In the genomic region with DNA sequence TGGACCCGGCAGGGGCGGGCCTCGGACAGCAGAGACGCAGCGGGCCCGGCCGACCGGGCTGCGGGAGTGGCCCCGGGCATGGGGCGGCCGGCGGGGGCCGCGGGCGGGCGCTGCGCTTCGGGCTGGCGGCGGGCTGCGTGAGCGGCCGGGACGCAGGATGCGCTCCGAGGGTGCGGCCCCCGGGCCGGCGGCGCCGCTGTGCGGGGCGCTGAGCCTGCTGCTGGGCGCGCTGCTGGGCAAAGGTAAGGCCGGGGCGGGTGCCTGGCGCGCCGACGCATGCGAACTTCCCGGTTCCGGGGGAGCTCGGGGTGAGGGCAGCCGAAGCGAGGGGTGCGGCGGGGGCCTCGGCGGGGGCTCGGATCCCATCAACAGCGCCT, we compare ENCODE assay signal across 17 cellular contexts. TPM values are rescaled to one million over a fixed set of nuclear protein-coding genes. Genes with fewer than 3 reads are reported as not detected.
DNase-seq lines count a peak whose midpoint lies in the region; TF ChIP-seq lines count a peak whose summit lies in the region.
"Had no signal": no experiment of that assay in that cellular context is flagged by ENCODE, and none has a peak within 500 bp of the region (broad histone marks: within the 10 kb centered on the region; RNA-seq: fewer than 3 reads in every experiment).

No MANE protein-coding gene starts in this region.

- WGBS in lower leg skin, 2 donors, result 0 to 13% methylated on average over 5 to 8 of the region's 55 CpGs
- WGBS in stomach, 5 donors, result 0 to 11% (median 3%) methylated on average over 1 to 55 of the region's 55 CpGs

- H3K9me3 ChIP-seq in stomach, result peaks cover 0 to 13% (median 12%) of the 10 kb centered on the region in 4 donors
- no peaks in the 10 kb centered on the region for H3K9me3 ChIP-seq in CD4-positive, alpha-beta memory T cell (ENCODE audit: control insufficient read depth in 1 of 2, low read length in 2 of 2)

- intact Hi-C loops in dorsolateral prefrontal cortex (cut with DNase I) (loop anchor here (10.0 kb wide), 3 partner anchors 538 to 1748 kb away; no protein-coding TSS in a partner anchor), lower leg skin (cut with DNase I; ENCODE audit: low total_unique reads) (no loop called here), stomach (cut with DNase I; ENCODE audit: low total_unique reads) (no loop called here)
- intact Hi-C loops in CD4-positive, alpha-beta memory T cell (cut with micrococcal nuclease), result no loop called here

- H3K36me3 ChIP-seq in H7 (replicated peaks; ENCODE audit: control insufficient read depth, insufficient read depth, low read length) (no peaks in the 10 kb centered on the region), stomach (no peaks in the 10 kb centered on the region)
- no peaks in the 10 kb centered on the region for H3K36me3 ChIP-seq in CD4-positive, alpha-beta memory T cell (ENCODE audit: insufficient read depth, low read length)

- TF ChIP-seq EP300 in stomach (IDR thresholded peaks at IDR 0.05), result no peak

- POLR2A ChIA-PET in CD4-positive, alpha-beta memory T cell (lab: Charles Lee; ENCODE audit: partially characterized antibody), result no interaction called here

- CTCF ChIA-PET in CD4-positive, alpha-beta memory T cell (lab: Charles Lee; ENCODE audit: partially characterized antibody), result no interaction called here

- H3K4me1 Mint-ChIP-seq in CD4-positive, alpha-beta memory T cell, result peaks cover 0 to 2% (median 0%) of the 10 kb centered on the region in 4 donors
- H3K4me1 Mint-ChIP-seq: activated naive CD8-positive, alpha-beta T cell treated with anti-CD3 and anti-CD28 coated beads for 36 hours had no signal

- H3K4me3 ChIP-seq in H7 (ENCODE audit: insufficient read depth, low read depth, low read length), result peak overlapping the region; percentile 35
- H3K4me3 ChIP-seq in dorsolateral prefrontal cortex, result peak overlapping the region; percentile 26 to 80 (median 65)
- H3K4me3 ChIP-seq in lower leg skin (ENCODE audit: low read depth, poor library complexity, severe bottlenecking), result peak overlapping the region; percentile 32
- peak overlapping the region; percentile 33 to 41 (median 38) for H3K4me3 ChIP-seq in stomach
- H3K4me3 ChIP-seq in CD4-positive, alpha-beta memory T cell (ENCODE audit: low read length in 2 of 2), result no peak overlapping the region

- peaks cover 14 to 25% of the 10 kb centered on the region in 2 donors for H3K27me3 Mint-ChIP-seq in CD4-positive, alpha-beta memory T cell

- TF ChIP-seq POLR2A in lower leg skin (IDR thresholded peaks at IDR 0.05) (no peak), stomach (IDR thresholded peaks at IDR 0.05) (no peak)

- peaks cover 0 to 16% (median 3%) of the 10 kb centered on the region in 8 donors for H3K9me3 Mint-ChIP-seq in CD4-positive, alpha-beta memory T cell

- H3K27me3 ChIP-seq in H7 (ENCODE audit: control insufficient read depth, insufficient read depth, low read length) (peaks cover 70% of the 10 kb centered on the region), dorsolateral prefrontal cortex (peaks cover 0 to 18% (median 3%) of the 10 kb centered on the region in 45 donors), stomach (peaks cover 5 to 76% (median 25%) of the 10 kb centered on the region in 3 donors)
- H3K27me3 ChIP-seq in CD4-positive, alpha-beta memory T cell (ENCODE audit: insufficient read depth, low read length), result no peaks in the 10 kb centered on the region

- peaks cover 4 to 26% (median 14%) of the 10 kb centered on the region in 4 donors for H3K4me1 ChIP-seq in stomach
- no peaks in the 10 kb centered on the region for H3K4me1 ChIP-seq in CD4-positive, alpha-beta memory T cell (ENCODE audit: insufficient read depth, low read length)

- H3K27ac ChIP-seq in dorsolateral prefrontal cortex, result peak overlapping the region in 14 of 59 donors; percentile 7 to 75 (median 56)
- no peak overlapping the region for H3K27ac ChIP-seq in stomach
- H3K27ac ChIP-seq in CD4-positive, alpha-beta memory T cell (ENCODE audit: low read depth, low read length), result no peak overlapping the region
- H3K27ac ChIP-seq: epithelial cell of prostate had no signal

- no peak overlapping the region for H3K4me3 Mint-ChIP-seq in CD4-positive, alpha-beta memory T cell
- H3K4me3 Mint-ChIP-seq: activated naive CD8-positive, alpha-beta T cell treated with anti-CD3 and anti-CD28 coated beads for 36 hours had no signal

- H3K27ac Mint-ChIP-seq in CD4-positive, alpha-beta memory T cell, result no peak overlapping the region
- H3K27ac Mint-ChIP-seq: activated naive CD8-positive, alpha-beta T cell treated with anti-CD3 and anti-CD28 coated beads for 36 hours had no signal

- TF ChIP-seq CTCF in dorsolateral prefrontal cortex (IDR thresholded peaks at IDR 0.05 in 54 of 56, conservative IDR thresholded peaks at IDR 0.05 in 2 of 56; ENCODE audit: low read depth in 1 of 56, partially characterized antibody in 56 of 56) (no peak), lower leg skin (IDR thresholded peaks at IDR 0.05) (no peak), stomach (IDR thresholded peaks at IDR 0.05) (no peak)

- peak; percentile 87 for DNase-seq in H7
- no peak for DNase-seq in dorsolateral prefrontal cortex
- no peak for DNase-seq in lower leg skin (ENCODE audit: low spot score in 2 of 2)
- DNase-seq in stomach, result no peak
- no peak for DNase-seq in GM19240 (ENCODE audit: insufficient read length, low spot score)
- DNase-seq in activated naive CD4-positive, alpha-beta T cell (lab: John Stamatoyannopoulos, UW), result no peak
- no peak for DNase-seq in activated CD8-positive, alpha-beta memory T cell treated with anti-CD3 and anti-CD28 coated beads, Interleukin-2, amount 50 U/mL, for 48 hours
- no peak for DNase-seq in CD4-positive, alpha-beta memory T cell
- DNase-seq: activated naive CD8-positive, alpha-beta T cell treated with anti-CD3 and anti-CD28 coated beads for 36 hours; cerebellar nuclear complex; EL; NCI-H1417 had no signal

- no peaks in the 10 kb centered on the region for H3K36me3 Mint-ChIP-seq in CD4-positive, alpha-beta memory T cell
- H3K36me3 Mint-ChIP-seq: activated naive CD8-positive, alpha-beta T cell treated with anti-CD3 and anti-CD28 coated beads for 36 hours had no signal

RNA-seq across cellular contexts. Expression of a gene that starts 0.3 kb away (rescaled TPM):
- 0.14 and 0.22 TPM in 2 replicates for total RNA-seq in H7 (2014; rRNA removed; shearing (Covaris generic))
- total RNA-seq in dorsolateral prefrontal cortex (10 to 100 TPM in 117 of 120 experiments, 1 to 10 TPM in 3; 9.2 to 19.8 (median 13.9) TPM), lower leg skin (1 to 10 TPM; 2.0 to 3.7 (median 3.0) TPM), stomach (10 to 100 TPM in 1 of 5 donors, 1 to 10 TPM in 2, under 1 TPM in 2; under 0.01 to 12.8 (median 2.2) TPM)
- polyA plus RNA-seq in stomach, result 1 to 10 TPM in 1 of 3 donors, under 1 TPM in 2; 0.65 to 1.1 (median 0.81) TPM
- total RNA-seq in CD4-positive, alpha-beta memory T cell, result not detected
- polyA plus RNA-seq in CD4-positive, alpha-beta memory T cell, result not detected
- total RNA-seq: activated naive CD8-positive, alpha-beta T cell treated with anti-CD3 and anti-CD28 coated beads for 36 hours; lung microvascular endothelial cell; NCI-H460; osteoblast; T-helper 1 cell treated with Interleukin-12 subunit alpha and Interleukin-12 subunit beta and Interleukin-4 antibody, amounts not matched to agents 30 ng/mL and 1 ng/mL, for 36 hours had no signal

Comparison
In these comparisons a context has a peak if more than half of its experiments do, and no peak if none do; other contexts are left out.
1. H3K4me3 ChIP-seq: peak in H7 (single experiment), dorsolateral prefrontal cortex (59 of 59), lower leg skin (single experiment) and stomach (4 of 4); none in CD4-positive, alpha-beta memory T cell (0 of 2).
2. intact Hi-C loops: an anchor here in dorsolateral prefrontal cortex (10.0 kb wide); none called in lower leg skin, stomach and CD4-positive, alpha-beta memory T cell.